8 cellular contexts compared by ENCODE assay signal in the genomic region with DNA sequence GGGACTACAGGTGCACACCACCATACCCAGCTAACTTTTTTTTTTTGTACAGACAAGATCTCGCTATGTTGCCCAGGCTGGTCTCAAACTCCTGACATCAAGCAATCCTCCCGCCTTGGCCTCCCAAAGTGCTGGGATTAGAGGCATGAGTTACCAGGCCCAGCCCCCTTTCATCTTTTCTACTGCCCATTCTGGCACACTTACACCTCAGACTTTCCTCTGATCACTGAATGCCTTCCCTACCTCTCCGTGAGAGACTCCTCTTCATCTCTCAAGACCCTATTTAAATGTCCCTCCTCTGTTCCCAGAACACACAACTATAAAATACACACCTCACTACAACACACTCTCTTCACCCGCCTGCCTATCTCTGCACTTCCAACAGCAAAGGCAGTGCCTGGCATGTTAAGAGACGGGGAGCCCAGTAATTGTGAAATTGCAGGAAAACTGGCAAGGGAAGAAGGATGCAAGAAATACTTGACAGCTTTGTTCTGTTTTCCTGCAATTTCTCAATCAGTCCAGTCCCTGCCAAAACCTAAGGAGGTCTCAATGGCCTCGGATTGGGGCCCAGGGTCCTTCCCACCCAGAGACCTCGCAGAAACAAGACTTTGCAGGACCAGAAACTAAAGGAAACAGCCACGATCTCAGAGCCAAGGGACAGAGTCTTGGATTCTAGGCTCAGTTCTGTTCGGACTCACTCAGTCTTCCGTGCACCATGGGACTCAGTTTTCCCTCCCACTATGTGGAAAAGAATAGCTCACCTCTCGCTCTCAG. TPM values are rescaled to one million over a fixed set of nuclear protein-coding genes. Genes with fewer than 3 reads are reported as not detected.
DNase-seq lines count a peak whose midpoint lies in the region; ATAC-seq, FAIRE-seq and TF ChIP-seq lines count a peak whose summit lies in the region.

No MANE protein-coding gene starts in this region.

- H3K9me3 Mint-ChIP-seq in activated CD4-positive, alpha-beta T cell treated with anti-CD3 and anti-CD28 coated beads, Interleukin-2, amount 10 ng/mL, durations not matched to agents 24 days and 14 days, result no peaks in the 10 kb centered on the region
- no peaks in the 10 kb centered on the region for H3K9me3 Mint-ChIP-seq in activated naive CD4-positive, alpha-beta T cell treated with anti-CD3 and anti-CD28 coated beads, Interleukin-2, amount 50 U/mL, for 72 hours

- no peaks in the 10 kb centered on the region for H3K9me3 ChIP-seq in testis

- intact Hi-C loops in activated CD4-positive, alpha-beta T cell treated with anti-CD3 and anti-CD28 coated beads, Interleukin-2, amount 10 ng/mL, durations not matched to agents 24 days and 14 days (cut with micrococcal nuclease), result loop anchor here (5.0 kb wide), 2 partner anchors 404 to 439 kb away; a partner anchor contains a TSS
- intact Hi-C loops in testis (cut with DNase I; ENCODE audit: low total_unique reads), result no loop called here

- no peak for FAIRE-seq in H54 (lab: Jason Lieb, UNC)

- WGBS in testis, 2 donors, result 36 to 37% methylated on average over 10 to 11 of the region's 11 CpGs

- TF ChIP-seq POLR2A in testis (IDR thresholded peaks at IDR 0.05) (no peak), H54 (IDR thresholded peaks at IDR 0.05; ENCODE audit: low read depth, low read length) (no peak)

- no peak overlapping the region for H3K27ac ChIP-seq in testis

- no peaks in the 10 kb centered on the region for H3K27me3 Mint-ChIP-seq in activated CD4-positive, alpha-beta T cell treated with anti-CD3 and anti-CD28 coated beads, Interleukin-2, amount 10 ng/mL, durations not matched to agents 24 days and 14 days

- peaks cover 18% of the 10 kb centered on the region for H3K4me1 ChIP-seq in testis

- peaks cover 34% of the 10 kb centered on the region for H3K36me3 Mint-ChIP-seq in activated CD4-positive, alpha-beta T cell treated with anti-CD3 and anti-CD28 coated beads, Interleukin-2, amount 10 ng/mL, durations not matched to agents 24 days and 14 days (ENCODE audit: low read depth)
- peaks cover 15 to 23% of the 10 kb centered on the region in 2 donors for H3K36me3 Mint-ChIP-seq in activated naive CD4-positive, alpha-beta T cell treated with anti-CD3 and anti-CD28 coated beads, Interleukin-2, amount 50 U/mL, for 72 hours

- peak overlapping the region; percentile 85 for H3K4me3 Mint-ChIP-seq in activated CD4-positive, alpha-beta T cell treated with anti-CD3 and anti-CD28 coated beads, Interleukin-2, amount 10 ng/mL, durations not matched to agents 24 days and 14 days

- no peaks in the 10 kb centered on the region for H3K27me3 ChIP-seq in kidney epithelial cell (ENCODE audit: control insufficient read depth, insufficient read depth, low read length)
- H3K27me3 ChIP-seq in testis, result no peaks in the 10 kb centered on the region

- H3K4me1 Mint-ChIP-seq in activated CD4-positive, alpha-beta T cell treated with anti-CD3 and anti-CD28 coated beads, Interleukin-2, amount 10 ng/mL, durations not matched to agents 24 days and 14 days, result peaks cover 26% of the 10 kb centered on the region

- ATAC-seq in activated naive CD4-positive, alpha-beta T cell treated with anti-CD3 and anti-CD28 coated beads, Interleukin-2, amount 50 U/mL, for 72 hours, result no peak

- peak overlapping the region; percentile 84 for H3K4me3 ChIP-seq in kidney epithelial cell (ENCODE audit: low read depth, low read length)
- H3K4me3 ChIP-seq in testis, result peak overlapping the region; percentile 68 to 75

- no peak for DNase-seq in activated CD4-positive, alpha-beta T cell treated with anti-CD3 and anti-CD28 coated beads, Interleukin-2, amount 10 ng/mL, durations not matched to agents 24 days and 14 days
- DNase-seq in activated CD4-positive, alpha-beta T cell treated with anti-CD3 and anti-CD28 coated beads, Interleukin-2, amount 50 U/mL, for 48 hours, result no peak
- DNase-seq in activated naive CD4-positive, alpha-beta T cell treated with anti-CD3 and anti-CD28 coated beads, Interleukin-2, amount 50 U/mL, for 72 hours (ENCODE audit: low spot score in 2 of 2), result peak in 1 of 2 donors; percentile 50
- DNase-seq in kidney epithelial cell (ENCODE audit: low read depth) (no peak), testis (no peak), GM10266 (ENCODE audit: extremely low spot score) (no peak), H54 (ENCODE audit: insufficient read length, low spot score) (no peak), SHP77 (lab: John Stamatoyannopoulos, UW) (no peak)

- TF ChIP-seq CTCF in kidney epithelial cell (IDR thresholded peaks at IDR 0.05; ENCODE audit: insufficient read depth, low read length, poor library complexity, severe bottlenecking), result no peak
- TF ChIP-seq CTCF in testis (IDR thresholded peaks at IDR 0.05), result no peak
- TF ChIP-seq CTCF in GM10266 (IDR thresholded peaks at IDR 0.05; ENCODE audit: control insufficient read depth, insufficient read depth, low read depth, missing control alignments), result no peak

- H3K27ac Mint-ChIP-seq in activated CD4-positive, alpha-beta T cell treated with anti-CD3 and anti-CD28 coated beads, Interleukin-2, amount 10 ng/mL, durations not matched to agents 24 days and 14 days, result peak overlapping the region; percentile 53
- H3K27ac Mint-ChIP-seq in activated naive CD4-positive, alpha-beta T cell treated with anti-CD3 and anti-CD28 coated beads, Interleukin-2, amount 50 U/mL, for 72 hours, result peak overlapping the region; percentile 91 to 93

- H3K36me3 ChIP-seq in kidney epithelial cell (ENCODE audit: control insufficient read depth, insufficient read depth, low read length), result peaks cover 4% of the 10 kb centered on the region
- H3K36me3 ChIP-seq in testis (ENCODE audit: low read depth, missing control alignments), result no peaks in the 10 kb centered on the region

RNA-seq across cellular contexts. Expression of a gene that starts 0.9 kb away (rescaled TPM):
- total RNA-seq in activated CD4-positive, alpha-beta T cell treated with anti-CD3 and anti-CD28 coated beads, Interleukin-2, amount 10 ng/mL, durations not matched to agents 24 days and 14 days, result 92.3 and 95.5 TPM in 2 replicates
- 10 to 100 TPM; 23.6 to 33.0 TPM for total RNA-seq in activated naive CD4-positive, alpha-beta T cell treated with anti-CD3 and anti-CD28 coated beads, Interleukin-2, amount 50 U/mL, for 72 hours
- 43.2 and 49.4 TPM in 2 replicates for total RNA-seq in kidney epithelial cell
- total RNA-seq in testis, result 10 to 100 TPM; 11.6 to 18.1 TPM
- 18.7 TPM for polyA plus RNA-seq in testis (ENCODE audit: insufficient read depth, low read depth, low replicate concordance)

RNA-seq across cellular contexts. Expression of a gene that starts 1.3 kb away (rescaled TPM):
- 17.0 and 17.5 TPM in 2 replicates for total RNA-seq in activated CD4-positive, alpha-beta T cell treated with anti-CD3 and anti-CD28 coated beads, Interleukin-2, amount 10 ng/mL, durations not matched to agents 24 days and 14 days
- 10 to 100 TPM; 17.0 to 18.6 TPM for total RNA-seq in activated naive CD4-positive, alpha-beta T cell treated with anti-CD3 and anti-CD28 coated beads, Interleukin-2, amount 50 U/mL, for 72 hours
- 22.5 and 30.9 TPM in 2 replicates for total RNA-seq in kidney epithelial cell
- total RNA-seq in testis, result 10 to 100 TPM; 17.5 to 24.7 TPM
- 18.2 TPM for polyA plus RNA-seq in testis (ENCODE audit: insufficient read depth, low read depth, low replicate concordance)

RNA-seq across cellular contexts. Expression of a gene that starts 14.3 kb away (rescaled TPM):
- total RNA-seq in activated CD4-positive, alpha-beta T cell treated with anti-CD3 and anti-CD28 coated beads, Interleukin-2, amount 10 ng/mL, durations not matched to agents 24 days and 14 days, result not detected in 2 replicates
- total RNA-seq in activated naive CD4-positive, alpha-beta T cell treated with anti-CD3 and anti-CD28 coated beads, Interleukin-2, amount 50 U/mL, for 72 hours, result not detected
- not detected in 2 replicates for total RNA-seq in kidney epithelial cell
- total RNA-seq in testis, result under 1 TPM; 0.39 to 0.50 TPM
- 0.18 TPM for polyA plus RNA-seq in testis (ENCODE audit: insufficient read depth, low read depth, low replicate concordance)

RNA-seq across cellular contexts. Expression of a gene that starts 26.4 kb away (rescaled TPM):
- total RNA-seq in activated CD4-positive, alpha-beta T cell treated with anti-CD3 and anti-CD28 coated beads, Interleukin-2, amount 10 ng/mL, durations not matched to agents 24 days and 14 days, result 15.2 and 16.8 TPM in 2 replicates
- 10 to 100 TPM; 11.3 to 14.3 TPM for total RNA-seq in activated naive CD4-positive, alpha-beta T cell treated with anti-CD3 and anti-CD28 coated beads, Interleukin-2, amount 50 U/mL, for 72 hours
- total RNA-seq in kidney epithelial cell, result 123 and 144 TPM in 2 replicates
- total RNA-seq in testis, result 10 to 100 TPM; 47.1 to 54.1 TPM
- 35.8 TPM for polyA plus RNA-seq in testis (ENCODE audit: insufficient read depth, low read depth, low replicate concordance)

RNA-seq across cellular contexts. Expression of a gene that starts 33.0 kb away (rescaled TPM):
- 43.2 and 45.3 TPM in 2 replicates for total RNA-seq in activated CD4-positive, alpha-beta T cell treated with anti-CD3 and anti-CD28 coated beads, Interleukin-2, amount 10 ng/mL, durations not matched to agents 24 days and 14 days
- 10 to 100 TPM; 21.4 to 62.4 TPM for total RNA-seq in activated naive CD4-positive, alpha-beta T cell treated with anti-CD3 and anti-CD28 coated beads, Interleukin-2, amount 50 U/mL, for 72 hours
- total RNA-seq in kidney epithelial cell (36.3 and 50.5 TPM in 2 replicates), testis (10 to 100 TPM; 26.7 to 27.1 TPM)
- polyA plus RNA-seq in testis (ENCODE audit: insufficient read depth, low read depth, low replicate concordance), result 26.0 TPM
